In the genomic region with DNA sequence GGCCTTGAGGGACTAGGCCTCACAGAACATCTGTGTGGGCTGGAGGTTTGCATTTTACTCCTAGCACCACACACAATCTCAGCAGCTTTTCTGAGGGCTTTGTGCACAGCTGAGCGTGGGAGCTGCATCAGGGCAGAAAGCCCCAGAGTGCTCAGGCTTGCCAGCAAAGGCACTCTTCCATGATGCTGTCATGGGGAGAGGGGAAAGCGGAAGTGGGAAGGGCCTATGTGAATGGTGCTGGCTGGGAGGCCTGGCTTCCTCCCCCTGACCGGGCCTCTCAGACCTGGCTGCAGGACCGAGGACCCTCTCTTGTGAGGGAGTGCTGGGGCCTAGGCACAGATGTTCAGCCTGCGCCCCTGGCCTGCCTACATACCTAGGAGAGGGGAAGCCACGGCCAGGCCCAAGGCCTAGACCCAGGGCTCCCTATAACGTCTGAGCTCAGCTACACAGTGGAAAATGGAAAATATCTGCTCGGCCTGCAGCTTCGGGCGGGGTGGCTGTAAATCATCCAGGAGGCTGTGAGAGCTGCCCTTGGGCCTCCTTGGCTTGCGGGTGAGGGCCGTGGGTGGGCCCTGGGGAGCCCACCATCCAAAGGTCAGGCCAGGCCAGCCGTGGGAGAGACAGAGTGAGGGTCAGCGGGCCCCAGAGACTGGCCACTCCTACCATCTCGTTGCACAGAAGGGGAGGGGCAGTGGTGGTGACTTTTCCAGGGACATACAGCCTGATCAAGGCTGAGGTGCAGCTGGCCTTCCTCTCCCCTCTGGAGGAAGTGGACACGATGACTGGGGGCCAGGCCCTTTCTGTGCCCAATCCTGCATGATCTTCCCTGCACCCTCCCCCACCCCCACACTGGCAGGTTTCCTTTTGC, we compare ENCODE assay signal across 8 cellular contexts. TPM values are rescaled to one million over a fixed set of nuclear protein-coding genes. Genes with fewer than 3 reads are reported as not detected.
DNase-seq lines count a peak whose midpoint lies in the region; ATAC-seq and FAIRE-seq lines count a peak whose summit lies in the region.

No MANE protein-coding gene starts in this region.

- ATAC-seq in HG03469 (IDR thresholded peaks at IDR 0.05; ENCODE audit: unreplicated experiment): no peak

- H3K27ac ChIP-seq in esophagus (ENCODE audit: low read depth in 2 of 2, low read length in 1 of 2) (peak overlapping the region; percentile 50 to 57), mesendoderm (ENCODE audit: low read depth, low read length) (no peak overlapping the region), subcutaneous abdominal adipose tissue (ENCODE audit: low read depth, low read length) (peak overlapping the region; percentile 46)

- H4K8ac ChIP-seq in mesendoderm (ENCODE audit: low read depth, low read length): no peak overlapping the region

- peak overlapping the region; percentile 71 for H3K56ac ChIP-seq in mesendoderm (ENCODE audit: low read length)

- no peak overlapping the region for H3K4me3 ChIP-seq in esophagus (ENCODE audit: low read depth in 1 of 2, low read length in 2 of 2)
- H3K4me3 ChIP-seq in mesendoderm (ENCODE audit: low read length): no peak overlapping the region
- H3K4me3 ChIP-seq in subcutaneous abdominal adipose tissue (ENCODE audit: low read depth in 1 of 5, low read length in 5 of 5): peak overlapping the region in 1 of 5 donors; percentile 25

- DNase-seq in NCI-H226 (peak; percentile 45), mesendoderm (peak; percentile 59), GM19239 (ENCODE audit: insufficient read length, low spot score) (no peak), HuH-7.5 (ENCODE audit: low spot score) (no peak), D341Med (ENCODE audit: low spot score) (no peak)

- peak overlapping the region; percentile 85 for H3K23ac ChIP-seq in mesendoderm (ENCODE audit: low read length)

- H3K4me1 ChIP-seq in esophagus (ENCODE audit: control insufficient read depth in 2 of 2, insufficient read depth in 2 of 2, low read length in 1 of 2): peaks cover 0 to 1% of the 10 kb centered on the region in 2 donors
- peaks cover 17% of the 10 kb centered on the region for H3K4me1 ChIP-seq in mesendoderm (ENCODE audit: control insufficient read depth, low read depth, low read length)
- peaks cover 10 to 26% (median 20%) of the 10 kb centered on the region in 5 donors for H3K4me1 ChIP-seq in subcutaneous abdominal adipose tissue (ENCODE audit: control insufficient read depth in 5 of 5, insufficient read depth in 5 of 5, low read length in 5 of 5)

- peak overlapping the region; percentile 1 for H3K18ac ChIP-seq in mesendoderm (ENCODE audit: low read length)

- no peaks in the 10 kb centered on the region for H3K36me3 ChIP-seq in esophagus (ENCODE audit: control insufficient read depth in 2 of 2, insufficient read depth in 2 of 2, low read length in 1 of 2)
- H3K36me3 ChIP-seq in mesendoderm (ENCODE audit: control insufficient read depth, insufficient read depth, low read length): no peaks in the 10 kb centered on the region
- H3K36me3 ChIP-seq in subcutaneous abdominal adipose tissue (ENCODE audit: control insufficient read depth in 5 of 5, insufficient read depth in 5 of 5, low read length in 5 of 5): no peaks in the 10 kb centered on the region

- H3K4ac ChIP-seq in mesendoderm (ENCODE audit: low read depth, low read length): no peak overlapping the region

- no peak overlapping the region for H4K5ac ChIP-seq in mesendoderm (ENCODE audit: low read length)

- H3K79me2 ChIP-seq in mesendoderm (ENCODE audit: control insufficient read depth, insufficient read depth, low read length): peaks cover 55% of the 10 kb centered on the region

- H3K9me3 ChIP-seq in esophagus (ENCODE audit: control insufficient read depth in 2 of 2, insufficient read depth in 1 of 2, low read depth in 1 of 2, low read length in 1 of 2): no peaks in the 10 kb centered on the region
- H3K9me3 ChIP-seq in subcutaneous abdominal adipose tissue (ENCODE audit: control insufficient read depth in 5 of 5, low read length in 5 of 5): no peaks in the 10 kb centered on the region

- H3K27me3 ChIP-seq in esophagus (ENCODE audit: control insufficient read depth in 1 of 2, insufficient read depth in 2 of 2, low read length in 2 of 2) (no peaks in the 10 kb centered on the region), mesendoderm (ENCODE audit: insufficient read depth, low read length, poor library complexity) (no peaks in the 10 kb centered on the region), subcutaneous abdominal adipose tissue (ENCODE audit: control insufficient read depth in 5 of 5, insufficient read depth in 4 of 5, low read length in 5 of 5) (peaks cover 0 to 14% (median 0%) of the 10 kb centered on the region in 5 donors)

- peaks cover 39% of the 10 kb centered on the region for H3K79me1 ChIP-seq in mesendoderm (ENCODE audit: low read length)

- H3K9ac ChIP-seq in mesendoderm (ENCODE audit: low read length) (peak overlapping the region; percentile 50), subcutaneous abdominal adipose tissue (ENCODE audit: low read length in 5 of 5) (peak overlapping the region in 1 of 5 donors; percentile 28)

- H2AK5ac ChIP-seq in mesendoderm (ENCODE audit: low read length): peak overlapping the region; percentile 34

- peak overlapping the region; percentile 17 for H2BK5ac ChIP-seq in mesendoderm (ENCODE audit: low read length)

- no peak overlapping the region for H2BK15ac ChIP-seq in mesendoderm (replicated peaks; ENCODE audit: low read depth)

- H2BK120ac ChIP-seq in mesendoderm (ENCODE audit: low read depth, low read length): no peak overlapping the region

- 62 to 64% methylated on average over 15 to 16 of the region's 16 CpGs for WGBS in esophagus, 2 donors
- WGBS in mesendoderm (ENCODE audit: extremely low coverage, insufficient coverage, low lambda C conversion rate): no CpG with 5 or more reads among the region's 16 CpGs

- no peak overlapping the region for H3K4me2 ChIP-seq in mesendoderm (ENCODE audit: low read length)

- no peak for FAIRE-seq in GM19239 (lab: Jason Lieb, UNC)

RNA-seq across cellular contexts. Expression of a gene that starts 22.7 kb away (rescaled TPM):
- under 1 TPM; 0.31 to 0.35 TPM for polyA plus RNA-seq in esophagus
- polyA plus RNA-seq in mesendoderm (2013, experiment 1 of 2): 23.2 TPM
- 23.4 TPM for polyA plus RNA-seq in mesendoderm (2013, experiment 2 of 2)

Comparison
In these comparisons a context has a peak if more than half of its experiments do, and no peak if none do; other contexts are left out.
1. DNase-seq: peak in NCI-H226 (single experiment) and mesendoderm (single experiment); none in GM19239 (single experiment), HuH-7.5 (single experiment) and D341Med (single experiment).